Comparison of ENCODE assay signal across 1 cellular context in genomic region chrX:100874240-100874798, GRCh38.
TF ChIP-seq lines count a peak whose summit lies in the region.

Gene NOX1 (minus strand): TSS chrX:100874359. CDS start chrX:100874139, 220 bp downstream.

TF ChIP-seq in GM23338, 12 proteins besides CTCF, POLR2A, EP300 and RAD21 (continued from another document):
- TF ChIP-seq ZNF462 (CRISPR knock-in tag; IDR thresholded peaks at IDR 0.05) (no peak), NANOG (IDR thresholded peaks at IDR 0.05; ENCODE audit: borderline replicate concordance) (no peak), EZH2 (IDR thresholded peaks at IDR 0.05; ENCODE audit: low read depth, unreplicated experiment) (no peak), ZNF114 (CRISPR knock-in tag; IDR thresholded peaks at IDR 0.05) (no peak), REST (IDR thresholded peaks at IDR 0.05; ENCODE audit: unreplicated experiment) (no peak)
